ENCODE assay signal across 24 cellular contexts in the genomic region with DNA sequence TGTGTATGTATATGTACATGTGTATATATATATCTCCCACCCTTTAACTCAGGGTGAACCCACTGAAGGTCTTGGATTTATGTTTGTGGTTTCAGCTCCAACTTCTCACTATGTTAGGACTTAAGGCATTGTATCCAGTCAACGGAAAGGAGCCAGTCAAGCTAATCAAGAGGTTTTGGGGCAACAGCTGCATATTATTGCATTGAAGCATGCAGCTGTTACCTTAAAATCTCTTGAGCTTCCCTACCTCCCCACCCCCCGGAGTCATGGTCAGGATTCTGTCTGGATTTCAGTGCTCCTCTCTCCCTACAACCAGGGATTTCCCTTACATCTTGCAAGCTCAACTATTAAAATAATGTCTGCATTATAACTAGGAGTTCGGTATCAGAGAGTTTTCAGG.
"Had no signal": no experiment of that assay in that cellular context is flagged by ENCODE, and none has a peak within 500 bp of the region (broad histone marks: within the 10 kb centered on the region; RNA-seq: fewer than 3 reads in every experiment).

No MANE protein-coding gene starts in this region.

- H3K4me1 ChIP-seq: colonic mucosa, esophagus squamous epithelium, gastrocnemius medialis, left lung, lower lobe of right lung had no signal

- ATAC-seq: effector memory CD8-positive, alpha-beta T cell; esophagus mucosa; gastrocnemius medialis; heart right ventricle; left cardiac atrium; left lung; left ventricle myocardium superior; lower lobe of right lung; mucosa of descending colon had no signal

- DNase-seq: colonic mucosa; cortex of kidney; effector CD8-positive, alpha-beta T cell; effector memory CD8-positive, alpha-beta T cell; endodermal cell; erythroblast; esophagus squamous epithelium; foreskin fibroblast; foreskin melanocyte; gastrocnemius medialis; glutamatergic neuron; head of caudate nucleus; heart right ventricle; hippocampal formation; left cardiac atrium; left lung; left ventricle myocardium superior; lower lobe of right lung; mesenchymal stem cell; mucosa of descending colon had no signal

- H3K27ac Mint-ChIP-seq: dendritic cell treated with granulocyte-macrophage colony-stimulating factor and Interleukin-4, amounts not matched to agents 40 ng/mL and 50 ng/mL, for 4 days; effector memory CD8-positive, alpha-beta T cell; endodermal cell; mesothelial cell of epicardium had no signal

- H3K36me3 Mint-ChIP-seq: mesothelial cell of epicardium had no signal

- H3K9me3 Mint-ChIP-seq: dendritic cell treated with granulocyte-macrophage colony-stimulating factor and Interleukin-4, amounts not matched to agents 40 ng/mL and 50 ng/mL, for 4 days; effector memory CD8-positive, alpha-beta T cell; mesothelial cell of epicardium had no signal

- H3K9me3 ChIP-seq: colonic mucosa, esophagus squamous epithelium, gastrocnemius medialis, heart right ventricle, left lung, lower lobe of right lung, mucosa of descending colon had no signal

- H3K27me3 Mint-ChIP-seq: dendritic cell treated with granulocyte-macrophage colony-stimulating factor and Interleukin-4, amounts not matched to agents 40 ng/mL and 50 ng/mL, for 4 days; effector memory CD8-positive, alpha-beta T cell had no signal

- H3K27me3 ChIP-seq: colonic mucosa, gastrocnemius medialis, heart right ventricle, left lung had no signal

- H3K4me1 Mint-ChIP-seq: endodermal cell had no signal

- H3K27ac ChIP-seq: colonic mucosa, epithelial cell of prostate, esophagus squamous epithelium, gastrocnemius medialis, heart right ventricle, left lung, lower lobe of right lung had no signal

- H3K4me3 Mint-ChIP-seq: dendritic cell treated with granulocyte-macrophage colony-stimulating factor and Interleukin-4, amounts not matched to agents 40 ng/mL and 50 ng/mL, for 4 days; effector memory CD8-positive, alpha-beta T cell; endodermal cell; mesothelial cell of epicardium had no signal

- H3K36me3 ChIP-seq: colonic mucosa, esophagus squamous epithelium, gastrocnemius medialis, heart right ventricle, left lung, lower lobe of right lung had no signal

- H3K4me3 ChIP-seq: colonic mucosa, esophagus squamous epithelium, gastrocnemius medialis, heart right ventricle, left lung, lower lobe of right lung, mucosa of descending colon had no signal
